ENCODE assay signal across 16 cellular contexts in the genomic region with DNA sequence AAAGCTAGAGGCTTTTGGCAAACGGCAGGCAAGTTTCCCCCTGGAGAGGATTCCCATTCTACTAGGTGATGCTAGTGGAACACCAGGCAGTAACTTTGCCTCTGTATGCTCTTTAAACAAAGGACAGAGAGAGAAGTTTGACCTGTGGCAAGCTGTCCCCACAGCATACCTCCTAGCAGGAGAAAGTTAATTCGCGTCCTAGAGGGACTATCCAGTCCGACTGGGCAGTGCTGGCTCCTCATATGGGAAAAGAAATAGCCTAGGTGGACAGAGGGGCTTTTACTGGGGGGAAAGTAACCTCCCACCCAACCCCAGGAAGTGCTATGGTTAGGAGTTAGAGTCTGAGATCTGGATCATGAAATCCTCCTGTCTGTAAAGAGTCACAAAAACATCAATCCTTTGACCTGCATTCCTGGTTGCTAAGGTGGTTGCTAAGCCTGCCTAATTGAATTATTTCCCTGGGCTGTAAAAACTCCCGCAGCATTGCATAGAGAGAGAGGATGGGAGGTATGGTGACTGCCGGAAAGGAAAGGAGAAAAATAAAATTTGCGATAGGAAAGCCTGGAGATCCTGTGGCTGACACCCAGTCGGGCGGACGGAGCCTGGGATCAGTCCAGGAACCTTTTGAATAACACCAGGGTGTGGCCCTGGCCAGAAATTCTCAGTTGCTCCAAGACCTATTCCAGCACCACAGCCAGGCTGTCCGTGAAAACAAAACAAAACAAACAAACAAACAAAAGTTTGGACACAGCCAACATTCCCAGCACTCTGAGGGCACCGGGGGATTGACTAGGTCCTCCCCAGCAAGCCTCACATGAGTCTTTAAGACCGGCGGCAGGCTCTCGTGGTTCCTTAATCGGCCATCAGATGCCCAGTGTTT.
A peak's percentile ranks its signal among the peaks of the same experiment; 100 is the strongest.
DNase-seq lines count a peak whose midpoint lies in the region; ATAC-seq, FAIRE-seq and TF ChIP-seq lines count a peak whose summit lies in the region.
"Had no signal": no experiment of that assay in that cellular context is flagged by ENCODE, and none has a peak within 500 bp of the region (broad histone marks: within the 10 kb centered on the region; RNA-seq: fewer than 3 reads in every experiment).

No MANE protein-coding gene starts in this region.

- H3K9me3 ChIP-seq in kidney (ENCODE audit: control insufficient read depth in 1 of 2, low read length in 2 of 2) (no peaks in the 10 kb centered on the region), skeletal muscle satellite cell (replicated peaks; ENCODE audit: low read length) (no peaks in the 10 kb centered on the region)
- H3K9me3 ChIP-seq: SJCRH30 had no signal

- H3K9ac ChIP-seq in kidney (ENCODE audit: low read length in 2 of 2) (no peak overlapping the region), skeletal muscle satellite cell (ENCODE audit: low read depth, low read length) (peak overlapping the region; percentile 24)

- H3K4me3 Mint-ChIP-seq in WTC11 = no peak overlapping the region
- H3K4me3 Mint-ChIP-seq: activated CD4-positive, alpha-beta T cell treated with anti-CD3 and anti-CD28 coated beads, Interleukin-2, amount 10 ng/mL, durations not matched to agents 7 days and 5 days; activated naive CD4-positive, alpha-beta T cell treated with anti-CD3 and anti-CD28 coated beads for 36 hours; immature natural killer cell had no signal

- TF ChIP-seq CTCF in WTC11 (IDR thresholded peaks at IDR 0.05) (no peak), kidney (IDR thresholded peaks at IDR 0.05; ENCODE audit: borderline replicate concordance, extremely low read depth, insufficient read depth) (no peak)

- H3K27me3 ChIP-seq in H7 (ENCODE audit: control insufficient read depth, insufficient read depth, low read length) = no peaks in the 10 kb centered on the region
- no peaks in the 10 kb centered on the region for H3K27me3 ChIP-seq in skeletal muscle satellite cell (ENCODE audit: control insufficient read depth, insufficient read depth, low read length)
- H3K27me3 ChIP-seq: SJCRH30 had no signal

- H3K36me3 ChIP-seq in H7 (replicated peaks; ENCODE audit: control insufficient read depth, insufficient read depth, low read length) (no peaks in the 10 kb centered on the region), kidney (ENCODE audit: control insufficient read depth in 1 of 2, insufficient read depth in 2 of 2, low read length in 2 of 2) (no peaks in the 10 kb centered on the region), skeletal muscle satellite cell (ENCODE audit: insufficient read depth, low read length) (no peaks in the 10 kb centered on the region)
- H3K36me3 ChIP-seq: SJCRH30 had no signal

- H3K4me1 ChIP-seq in kidney (ENCODE audit: control insufficient read depth in 1 of 2, insufficient read depth in 1 of 2, low read depth in 1 of 2, low read length in 2 of 2) (peaks cover 0 to 2% of the 10 kb centered on the region in 2 donors), skeletal muscle satellite cell (ENCODE audit: control insufficient read depth, insufficient read depth, low read length) (peaks cover 7% of the 10 kb centered on the region)
- H3K4me1 ChIP-seq: SJCRH30 had no signal

- no peaks in the 10 kb centered on the region for H3K36me3 Mint-ChIP-seq in WTC11
- H3K36me3 Mint-ChIP-seq: immature natural killer cell had no signal

- peak; percentile 35 for DNase-seq in H7
- no peak for DNase-seq in WTC11 (ENCODE audit: low spot score)
- no peak for DNase-seq in kidney
- DNase-seq in H4 (ENCODE audit: low spot score) = no peak
- DNase-seq in hepatic stellate cell (ENCODE audit: low spot score) = no peak
- no peak for DNase-seq in HuH-7.5 (ENCODE audit: low spot score)
- DNase-seq: activated CD4-positive, alpha-beta T cell treated with anti-CD3 and anti-CD28 coated beads, Interleukin-2, amount 10 ng/mL, durations not matched to agents 7 days and 5 days; activated naive CD4-positive, alpha-beta T cell treated with anti-CD3 and anti-CD28 coated beads for 36 hours; immature natural killer cell; KBM-7; NCI-H2171 treated with DMSO at 0.1 percent for 48 hours; posterior cingulate gyrus; SJCRH30 had no signal

- H3K9me3 Mint-ChIP-seq in WTC11 = no peaks in the 10 kb centered on the region
- H3K9me3 Mint-ChIP-seq: activated CD4-positive, alpha-beta T cell treated with anti-CD3 and anti-CD28 coated beads, Interleukin-2, amount 10 ng/mL, durations not matched to agents 7 days and 5 days; activated naive CD4-positive, alpha-beta T cell treated with anti-CD3 and anti-CD28 coated beads for 36 hours; immature natural killer cell had no signal

- ATAC-seq in WTC11 (peak; percentile 64), HG03025 (IDR thresholded peaks at IDR 0.05; ENCODE audit: low FRiP score, unreplicated experiment) (no peak)

- H3K27me3 Mint-ChIP-seq in WTC11 (ENCODE audit: low read depth) = no peaks in the 10 kb centered on the region
- H3K27me3 Mint-ChIP-seq: activated CD4-positive, alpha-beta T cell treated with anti-CD3 and anti-CD28 coated beads, Interleukin-2, amount 10 ng/mL, durations not matched to agents 7 days and 5 days had no signal

- H3K27ac ChIP-seq in kidney (ENCODE audit: low read depth in 2 of 2, low read length in 2 of 2) = no peak overlapping the region
- H3K27ac ChIP-seq: SJCRH30 had no signal

- POLR2A ChIA-PET in WTC11 (lab: Charles Lee) = no interaction called here

- H3K27ac Mint-ChIP-seq in WTC11 = no peak overlapping the region
- H3K27ac Mint-ChIP-seq: activated CD4-positive, alpha-beta T cell treated with anti-CD3 and anti-CD28 coated beads, Interleukin-2, amount 10 ng/mL, durations not matched to agents 7 days and 5 days; activated naive CD4-positive, alpha-beta T cell treated with anti-CD3 and anti-CD28 coated beads for 36 hours; immature natural killer cell had no signal

- no peak for FAIRE-seq in kidney (lab: Jason Lieb, UNC)
- FAIRE-seq: endometrium had no signal

- intact Hi-C loops in kidney (cut with DNase I) = no loop called here

- H3K4me1 Mint-ChIP-seq in WTC11 = peaks cover 14% of the 10 kb centered on the region
- H3K4me1 Mint-ChIP-seq: immature natural killer cell had no signal

- CTCF ChIA-PET in WTC11 (lab: Charles Lee) = interaction anchor here (1.8 kb wide), 1 partner anchor 12 kb away, joined by 5 read pairs; no protein-coding TSS in a partner anchor

- H3K4me2 ChIP-seq in skeletal muscle satellite cell (ENCODE audit: low read length) = peak overlapping the region; percentile 71

- no peak overlapping the region for H3K4me3 ChIP-seq in H7 (ENCODE audit: insufficient read depth, low read depth, low read length)
- peak overlapping the region; percentile 33 to 38 for H3K4me3 ChIP-seq in kidney (ENCODE audit: low read length in 2 of 2)
- H3K4me3 ChIP-seq in skeletal muscle satellite cell (ENCODE audit: low read length) = peak overlapping the region; percentile 39
- H3K4me3 ChIP-seq: SJCRH30 had no signal

TF ChIP-seq in WTC11, 78 proteins besides CTCF, POLR2A, EP300 and RAD21:
- TF ChIP-seq ZNF423 (CRISPR knock-in tag; IDR thresholded peaks at IDR 0.05) (no peak), TEAD4 (CRISPR knock-in tag; IDR thresholded peaks at IDR 0.05) (0 out of 2 replicates have a peak, but pooled peaks have one; percentile 49), NR3C1 (CRISPR knock-in tag; conservative IDR thresholded peaks at IDR 0.05; ENCODE audit: low read depth) (no peak)
- TF ChIP-seq, protein P1, sequence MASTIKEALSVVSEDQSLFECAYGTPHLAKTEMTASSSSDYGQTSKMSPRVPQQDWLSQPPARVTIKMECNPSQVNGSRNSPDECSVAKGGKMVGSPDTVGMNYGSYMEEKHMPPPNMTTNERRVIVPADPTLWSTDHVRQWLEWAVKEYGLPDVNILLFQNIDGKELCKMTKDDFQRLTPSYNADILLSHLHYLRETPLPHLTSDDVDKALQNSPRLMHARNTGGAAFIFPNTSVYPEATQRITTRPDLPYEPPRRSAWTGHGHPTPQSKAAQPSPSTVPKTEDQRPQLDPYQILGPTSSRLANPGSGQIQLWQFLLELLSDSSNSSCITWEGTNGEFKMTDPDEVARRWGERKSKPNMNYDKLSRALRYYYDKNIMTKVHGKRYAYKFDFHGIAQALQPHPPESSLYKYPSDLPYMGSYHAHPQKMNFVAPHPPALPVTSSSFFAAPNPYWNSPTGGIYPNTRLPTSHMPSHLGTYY (CRISPR knock-in tag; IDR thresholded peaks at IDR 0.05) = no peak
- TF ChIP-seq, protein P2, sequence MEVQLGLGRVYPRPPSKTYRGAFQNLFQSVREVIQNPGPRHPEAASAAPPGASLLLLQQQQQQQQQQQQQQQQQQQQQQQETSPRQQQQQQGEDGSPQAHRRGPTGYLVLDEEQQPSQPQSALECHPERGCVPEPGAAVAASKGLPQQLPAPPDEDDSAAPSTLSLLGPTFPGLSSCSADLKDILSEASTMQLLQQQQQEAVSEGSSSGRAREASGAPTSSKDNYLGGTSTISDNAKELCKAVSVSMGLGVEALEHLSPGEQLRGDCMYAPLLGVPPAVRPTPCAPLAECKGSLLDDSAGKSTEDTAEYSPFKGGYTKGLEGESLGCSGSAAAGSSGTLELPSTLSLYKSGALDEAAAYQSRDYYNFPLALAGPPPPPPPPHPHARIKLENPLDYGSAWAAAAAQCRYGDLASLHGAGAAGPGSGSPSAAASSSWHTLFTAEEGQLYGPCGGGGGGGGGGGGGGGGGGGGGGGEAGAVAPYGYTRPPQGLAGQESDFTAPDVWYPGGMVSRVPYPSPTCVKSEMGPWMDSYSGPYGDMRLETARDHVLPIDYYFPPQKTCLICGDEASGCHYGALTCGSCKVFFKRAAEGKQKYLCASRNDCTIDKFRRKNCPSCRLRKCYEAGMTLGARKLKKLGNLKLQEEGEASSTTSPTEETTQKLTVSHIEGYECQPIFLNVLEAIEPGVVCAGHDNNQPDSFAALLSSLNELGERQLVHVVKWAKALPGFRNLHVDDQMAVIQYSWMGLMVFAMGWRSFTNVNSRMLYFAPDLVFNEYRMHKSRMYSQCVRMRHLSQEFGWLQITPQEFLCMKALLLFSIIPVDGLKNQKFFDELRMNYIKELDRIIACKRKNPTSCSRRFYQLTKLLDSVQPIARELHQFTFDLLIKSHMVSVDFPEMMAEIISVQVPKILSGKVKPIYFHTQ (CRISPR knock-in tag; IDR thresholded peaks at IDR 0.05) = no peak
